8 cellular contexts compared by ENCODE assay signal in genomic region chr9:100598641-100599145, GRCh38. TPM values are rescaled to one million over a fixed set of nuclear protein-coding genes. Genes with fewer than 3 reads are reported as not detected.
DNase-seq lines count a peak whose midpoint lies in the region; ATAC-seq and TF ChIP-seq lines count a peak whose summit lies in the region.

No MANE protein-coding gene starts in this region.

- H3K27ac ChIP-seq in right atrium auricular region (no peak overlapping the region), psoas muscle (no peak overlapping the region), uterus (no peak overlapping the region)

- H3K4me1 Mint-ChIP-seq in T-cell = peaks cover 18 to 28% (median 28%) of the 10 kb centered on the region in 3 donors

- POLR2A ChIA-PET in T-cell (lab: Charles Lee) = no interaction called here

- no peaks in the 10 kb centered on the region for H3K36me3 ChIP-seq in right atrium auricular region
- no peaks in the 10 kb centered on the region for H3K36me3 ChIP-seq in psoas muscle (ENCODE audit: insufficient read depth in 1 of 2, low read depth in 1 of 2)
- no peaks in the 10 kb centered on the region for H3K36me3 ChIP-seq in uterus

- intact Hi-C loops in psoas muscle (cut with DNase I) = loop anchor here (5.0 to 10.0 kb wide), 6 partner anchors 91 to 774 kb away; partner anchors contain the start of genes MSANTD3 (in 1 of the 2), NR4A3 (in 1 of the 2), TEX10 (in 1 of the 2) and TMEFF1 (in 1 of the 2)
- intact Hi-C loops in uterus (cut with DNase I; ENCODE audit: low total_unique reads) = no loop called here

- peak in 1 of 2 donors; percentile 20 for TF ChIP-seq CTCF in right atrium auricular region (IDR thresholded peaks at IDR 0.05)
- no peak for TF ChIP-seq CTCF in psoas muscle (IDR thresholded peaks at IDR 0.05)
- TF ChIP-seq CTCF in uterus (IDR thresholded peaks at IDR 0.05) = no peak

- peak; percentile 87 for DNase-seq in NCI-H1092 (lab: John Stamatoyannopoulos, UW)
- peak; percentile 63 to 84 (median 74) for DNase-seq in T-cell
- DNase-seq in amniotic epithelial cell (ENCODE audit: low read depth) = peak; percentile 55
- DNase-seq in right atrium auricular region (ENCODE audit: low spot score) = peak; percentile 77
- peak; percentile 83 to 88 for DNase-seq in psoas muscle
- DNase-seq in uterus = peak; percentile 71 to 76

- H3K27me3 ChIP-seq in right atrium auricular region = no peaks in the 10 kb centered on the region
- no peaks in the 10 kb centered on the region for H3K27me3 ChIP-seq in psoas muscle (ENCODE audit: insufficient read depth in 3 of 3, low read length in 2 of 3)
- no peaks in the 10 kb centered on the region for H3K27me3 ChIP-seq in uterus

- H3K4me3 Mint-ChIP-seq in T-cell = peak overlapping the region; percentile 68 to 80 (median 78)

- H3K9me3 ChIP-seq in right atrium auricular region (no peaks in the 10 kb centered on the region), psoas muscle (no peaks in the 10 kb centered on the region), uterus (no peaks in the 10 kb centered on the region)

- TF ChIP-seq POLR2A in GM10847 (IDR thresholded peaks at IDR 0.05; ENCODE audit: extremely low read depth, insufficient read length) = peak; percentile 25
- no peak for TF ChIP-seq POLR2A in uterus (IDR thresholded peaks at IDR 0.05)

- H3K4me1 ChIP-seq in right atrium auricular region (peaks cover 0 to 12% of the 10 kb centered on the region in 2 donors), psoas muscle (peaks cover 4% of the 10 kb centered on the region), uterus (no peaks in the 10 kb centered on the region)

- peak overlapping the region; percentile 9 to 73 for H3K27ac Mint-ChIP-seq in T-cell

- no peaks in the 10 kb centered on the region for H3K36me3 Mint-ChIP-seq in T-cell

- H3K4me3 ChIP-seq in right atrium auricular region = peak overlapping the region; percentile 37 to 47
- H3K4me3 ChIP-seq in psoas muscle = peak overlapping the region; percentile 63
- H3K4me3 ChIP-seq in uterus = peak overlapping the region; percentile 20 to 35

- H3K27me3 Mint-ChIP-seq in T-cell = no peaks in the 10 kb centered on the region

- 2 to 3% (median 2%) methylated on average over 40 to 41 of the region's 41 CpGs for WGBS in psoas muscle, 3 donors

- ATAC-seq in HG02588 (IDR thresholded peaks at IDR 0.05; ENCODE audit: unreplicated experiment) (peak; percentile 78), T-cell (replicated peaks in 1 of 4) (peak; percentile 85 to 92 (median 91)), psoas muscle (peak; percentile 56 to 87 (median 72))

- CTCF ChIA-PET in T-cell (lab: Charles Lee) = interaction anchor here in 1 of 2 donors (4.1 kb wide), 1 partner anchor 713 kb away, joined by 19 read pairs; no protein-coding TSS in a partner anchor

- no peaks in the 10 kb centered on the region for H3K9me3 Mint-ChIP-seq in T-cell

RNA-seq across cellular contexts. Expression of gene CAVIN4, which starts 20.8 kb away (rescaled TPM):
- total RNA-seq in T-cell (under 1 TPM in 4 of 5 donors, not detected in 1; 0.13 to 0.26 (median 0.18) TPM), right atrium auricular region (10 to 100 TPM; 33.3 to 41.2 TPM), psoas muscle (100 to 1,000 TPM in 1 of 4 donors, 10 to 100 TPM in 3; 68.6 to 230 (median 86.9) TPM), uterus (1 to 10 TPM in 1 of 4 donors, under 1 TPM in 2, not detected in 1; 0.26 to 2.1 (median 0.64) TPM)
- polyA plus RNA-seq in psoas muscle = 10 to 100 TPM in 2 of 3 donors, 1 to 10 TPM in 1; 3.5 to 59.2 (median 25.6) TPM

Comparison
In these comparisons a context has a peak if more than half of its experiments do, and no peak if none do; other contexts are left out.
1. RNA of gene CAVIN4, which starts 20.8 kb away (total RNA-seq): 68.6 to 230 TPM in psoas muscle and 33.3 to 41.2 TPM in right atrium auricular region; 0.26 to 2.1 TPM in uterus and 0.13 to 0.26 TPM in T-cell; every median in the first group is over 10 times any median in the second.
2. Peak in every context shown above with its lines, with median percentiles within 50 percentile points of each other: ATAC-seq, DNase-seq and H3K4me3 ChIP-seq.